24 cellular contexts compared by ENCODE assay signal in the genomic region with DNA sequence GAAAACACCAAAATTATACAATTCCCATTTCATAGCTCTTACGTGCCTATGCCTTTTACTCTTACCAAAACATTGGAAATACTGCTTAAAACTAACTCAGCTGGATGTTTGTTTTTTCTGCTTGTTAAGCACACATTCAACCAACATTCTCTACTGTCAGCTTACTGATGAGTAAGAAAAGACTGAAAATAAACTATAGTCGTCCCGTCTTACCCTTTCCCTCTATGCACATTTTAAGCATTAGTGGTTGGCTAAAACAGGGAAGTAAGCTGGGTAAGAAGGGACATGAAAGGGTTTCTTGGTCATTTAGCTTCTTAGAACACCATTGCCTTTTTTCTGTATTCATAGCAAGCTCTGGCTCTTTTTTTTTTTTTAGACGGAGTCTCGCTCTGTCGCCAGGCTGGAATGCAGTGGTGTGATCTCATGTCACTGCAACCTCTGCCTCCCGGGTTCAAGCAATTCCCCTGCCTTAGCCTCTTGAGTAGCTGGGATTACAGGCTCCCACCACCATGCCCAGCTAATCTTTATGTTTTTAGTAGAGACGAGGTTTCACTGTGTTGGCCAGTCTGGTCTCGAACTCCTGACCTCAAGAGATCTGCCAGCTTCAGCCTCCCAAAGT.
A peak's percentile ranks its signal among the peaks of the same experiment; 100 is the strongest.
DNase-seq lines count a peak whose midpoint lies in the region; ATAC-seq and TF ChIP-seq lines count a peak whose summit lies in the region.
"Had no signal": no experiment of that assay in that cellular context is flagged by ENCODE, and none has a peak within 500 bp of the region (broad histone marks: within the 10 kb centered on the region; RNA-seq: fewer than 3 reads in every experiment).

No MANE protein-coding gene starts in this region.

- H3K36me3 ChIP-seq in SJSA1 (no peaks in the 10 kb centered on the region), lower lobe of right lung (no peaks in the 10 kb centered on the region)
- H3K36me3 ChIP-seq: BE2C, breast epithelium, left lung, sigmoid colon, upper lobe of right lung had no signal

- in situ Hi-C loops in ACHN (cut with HindIII; ENCODE audit: low pct_ligation_motif_present, low pct_unique_long_range_greater_than_20kb, low sequenced_read_pairs) = no loop called here

- H3K9me3 Mint-ChIP-seq in osteocyte (ENCODE audit: unreplicated experiment) = peaks cover 6% of the 10 kb centered on the region
- H3K9me3 Mint-ChIP-seq: activated B cell treated with CpG ODN at 0.5 μM for 24 hours; activated naive CD4-positive, alpha-beta T cell treated with anti-CD3 and anti-CD28 coated beads, Interleukin-2, amount 10 ng/mL, durations not matched to agents 7 days and 5 days; activated T-cell treated with anti-CD3 and anti-CD28 coated beads, Interleukin-2, amount 50 U/mL, for 24 hours; stimulated activated naive CD8-positive, alpha-beta T cell treated with anti-CD3 and anti-CD28 coated beads, Interleukin-15, Interleukin-2, amounts not matched to agents 100 ng/mL and 50 ng/mL, for 24 hours had no signal

- peaks cover 5% of the 10 kb centered on the region; the same call in 1 of the 2 replicates for H3K4me1 ChIP-seq in SJSA1 (replicated peaks)
- H3K4me1 ChIP-seq in lower lobe of right lung = no peaks in the 10 kb centered on the region
- H3K4me1 ChIP-seq: BE2C, breast epithelium, left lung, sigmoid colon, upper lobe of right lung had no signal

- H3K4me1 Mint-ChIP-seq in osteocyte (ENCODE audit: unreplicated experiment) = peaks cover 11% of the 10 kb centered on the region
- H3K4me1 Mint-ChIP-seq: activated B cell treated with CpG ODN at 0.5 μM for 24 hours; activated naive CD4-positive, alpha-beta T cell treated with anti-CD3 and anti-CD28 coated beads, Interleukin-2, amount 10 ng/mL, durations not matched to agents 7 days and 5 days had no signal

- H3K27me3 Mint-ChIP-seq in osteocyte (ENCODE audit: unreplicated experiment) = peaks cover 10% of the 10 kb centered on the region
- H3K27me3 Mint-ChIP-seq: activated B cell treated with CpG ODN at 0.5 μM for 24 hours; activated naive CD4-positive, alpha-beta T cell treated with anti-CD3 and anti-CD28 coated beads, Interleukin-2, amount 10 ng/mL, durations not matched to agents 7 days and 5 days; activated T-cell treated with anti-CD3 and anti-CD28 coated beads, Interleukin-2, amount 50 U/mL, for 24 hours; dendritic cell treated with granulocyte-macrophage colony-stimulating factor and Interleukin-4, amounts not matched to agents 40 ng/mL and 50 ng/mL, for 4 days; stimulated activated naive CD8-positive, alpha-beta T cell treated with anti-CD3 and anti-CD28 coated beads, Interleukin-15, Interleukin-2, amounts not matched to agents 100 ng/mL and 50 ng/mL, for 24 hours had no signal

- intact Hi-C loops in lower lobe of right lung (cut with DNase I) = no loop called here

- DNase-seq in ACHN (peak; percentile 10), SJSA1 (ENCODE audit: low read depth in 1 of 2, low spot score in 2 of 2) (peak; percentile 42 to 66), fibroblast of the conjunctiva (ENCODE audit: low read depth) (peak; percentile 26), osteocyte (ENCODE audit: extremely low spot score, unreplicated experiment) (no peak), DMS114 treated with DMSO at 0.1 percent for 48 hours (lab: John Stamatoyannopoulos, UW; ENCODE audit: unreplicated experiment) (no peak), T-helper 9 cell (no peak), lower lobe of right lung (no peak), amygdala (lab: John Stamatoyannopoulos, UW) (no peak)
- DNase-seq: 8988T; activated B cell treated with CpG ODN at 0.5 μM for 24 hours; activated CD8-positive, alpha-beta T cell treated with anti-CD3 and anti-CD28 coated beads, Interleukin-2, amount 10 ng/mL, durations not matched to agents 7 days and 5 days; activated naive CD4-positive, alpha-beta T cell treated with anti-CD3 and anti-CD28 coated beads, Interleukin-2, amount 10 ng/mL, durations not matched to agents 7 days and 5 days; activated T-cell treated with anti-CD3 and anti-CD28 coated beads, Interleukin-2, amount 50 U/mL, for 24 hours; BE2C; left lung; NCI-H146; NCI-H82; sigmoid colon; stimulated activated CD4-positive, alpha-beta T cell treated with anti-CD3 and anti-CD28 coated beads, Interleukin-2, amount 100 ng/mL, for 24 hours; upper lobe of right lung had no signal

- H3K27me3 ChIP-seq in SJSA1 (replicated peaks) (no peaks in the 10 kb centered on the region), lower lobe of right lung (ENCODE audit: low read depth) (no peaks in the 10 kb centered on the region)
- H3K27me3 ChIP-seq: BE2C, breast epithelium, left lung, sigmoid colon, upper lobe of right lung had no signal

- H3K27ac ChIP-seq in SJSA1 (peak overlapping the region; percentile 58), lower lobe of right lung (no peak overlapping the region)
- H3K27ac ChIP-seq: breast epithelium, left lung, sigmoid colon, upper lobe of right lung had no signal

- peak overlapping the region; percentile 20 for H3K4me3 Mint-ChIP-seq in osteocyte (ENCODE audit: unreplicated experiment)
- H3K4me3 Mint-ChIP-seq: activated B cell treated with CpG ODN at 0.5 μM for 24 hours; activated CD8-positive, alpha-beta T cell treated with anti-CD3 and anti-CD28 coated beads, Interleukin-2, amount 10 ng/mL, durations not matched to agents 7 days and 5 days; activated naive CD4-positive, alpha-beta T cell treated with anti-CD3 and anti-CD28 coated beads, Interleukin-2, amount 10 ng/mL, durations not matched to agents 7 days and 5 days; activated T-cell treated with anti-CD3 and anti-CD28 coated beads, Interleukin-2, amount 50 U/mL, for 24 hours; dendritic cell treated with granulocyte-macrophage colony-stimulating factor and Interleukin-4, amounts not matched to agents 40 ng/mL and 50 ng/mL, for 4 days; stimulated activated naive CD8-positive, alpha-beta T cell treated with anti-CD3 and anti-CD28 coated beads, Interleukin-15, Interleukin-2, amounts not matched to agents 100 ng/mL and 50 ng/mL, for 24 hours had no signal

- H3K27ac Mint-ChIP-seq in osteocyte (ENCODE audit: unreplicated experiment) = peak overlapping the region; percentile 64
- H3K27ac Mint-ChIP-seq: activated B cell treated with CpG ODN at 0.5 μM for 24 hours; activated CD8-positive, alpha-beta T cell treated with anti-CD3 and anti-CD28 coated beads, Interleukin-2, amount 10 ng/mL, durations not matched to agents 7 days and 5 days; activated naive CD4-positive, alpha-beta T cell treated with anti-CD3 and anti-CD28 coated beads, Interleukin-2, amount 10 ng/mL, durations not matched to agents 7 days and 5 days; activated T-cell treated with anti-CD3 and anti-CD28 coated beads, Interleukin-2, amount 50 U/mL, for 24 hours; dendritic cell treated with granulocyte-macrophage colony-stimulating factor and Interleukin-4, amounts not matched to agents 40 ng/mL and 50 ng/mL, for 4 days; stimulated activated naive CD8-positive, alpha-beta T cell treated with anti-CD3 and anti-CD28 coated beads, Interleukin-15, Interleukin-2, amounts not matched to agents 100 ng/mL and 50 ng/mL, for 24 hours had no signal

- H3K4me3 ChIP-seq in SJSA1 = no peak overlapping the region
- H3K4me3 ChIP-seq in lower lobe of right lung = no peak overlapping the region
- H3K4me3 ChIP-seq: breast epithelium, left lung, sigmoid colon, upper lobe of right lung had no signal

- no peak for ATAC-seq in lower lobe of right lung
- ATAC-seq: activated CD8-positive, alpha-beta T cell treated with anti-CD3 and anti-CD28 coated beads, Interleukin-2, amount 10 ng/mL, durations not matched to agents 7 days and 5 days; left lung; Panc1; upper lobe of right lung had no signal

- no peaks in the 10 kb centered on the region for H3K9me3 ChIP-seq in SJSA1 (replicated peaks)
- no peaks in the 10 kb centered on the region for H3K9me3 ChIP-seq in lower lobe of right lung
- H3K9me3 ChIP-seq: BE2C, breast epithelium, sigmoid colon, upper lobe of right lung had no signal

- TF ChIP-seq CTCF in osteocyte (IDR thresholded peaks at IDR 0.05) (no peak), lower lobe of right lung (IDR thresholded peaks at IDR 0.05) (no peak)

- H3K36me3 Mint-ChIP-seq in osteocyte (ENCODE audit: unreplicated experiment) = no peaks in the 10 kb centered on the region
- H3K36me3 Mint-ChIP-seq: activated naive CD4-positive, alpha-beta T cell treated with anti-CD3 and anti-CD28 coated beads, Interleukin-2, amount 10 ng/mL, durations not matched to agents 7 days and 5 days had no signal

Comparison
In these comparisons a context has a peak if more than half of its experiments do, and no peak if none do; other contexts are left out.
1. DNase-seq: peak in ACHN (single experiment), SJSA1 (2 of 2) and fibroblast of the conjunctiva (single experiment); none in osteocyte (single experiment), DMS114 treated with DMSO at 0.1 percent for 48 hours (single experiment), T-helper 9 cell (single experiment), lower lobe of right lung (single experiment) and amygdala (0 of 56).